In the genomic region with DNA sequence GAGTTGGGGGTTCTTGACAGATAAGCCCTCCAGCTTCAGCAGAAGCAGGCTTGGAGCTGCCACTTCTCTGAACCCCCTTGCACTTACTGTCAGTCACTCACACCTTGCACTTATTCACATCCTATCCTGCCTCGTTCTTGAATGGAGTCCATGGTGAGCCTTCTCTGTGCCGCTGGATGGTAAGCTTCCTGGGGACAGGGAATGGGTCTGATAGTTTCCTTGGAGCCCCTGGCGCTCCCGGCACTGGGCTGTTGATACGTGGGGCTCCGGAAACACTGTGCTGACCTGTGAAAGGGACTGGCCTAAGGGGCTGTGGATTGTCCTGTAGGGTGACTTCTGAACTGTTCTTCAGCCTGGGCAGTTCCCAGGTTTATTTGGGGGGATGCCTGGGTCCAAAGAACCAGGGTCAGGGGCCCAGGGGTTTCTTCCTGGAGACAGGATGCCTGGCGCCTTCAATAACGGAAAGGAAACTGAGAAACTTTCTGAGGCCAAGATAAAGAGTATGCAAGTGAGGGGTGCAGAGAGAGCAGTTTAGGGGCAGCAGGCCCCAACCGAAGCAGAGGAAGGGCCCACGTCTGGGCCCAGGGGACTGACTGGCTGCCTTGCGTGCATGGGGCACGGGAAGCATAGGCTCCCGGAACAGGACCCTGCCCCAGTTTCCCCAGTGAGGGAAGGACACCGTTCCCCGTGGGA, we compare ENCODE assay signal across 8 cellular contexts. TPM values are rescaled to one million over a fixed set of nuclear protein-coding genes. Genes with fewer than 3 reads are reported as not detected.
DNase-seq lines count a peak whose midpoint lies in the region; ATAC-seq and TF ChIP-seq lines count a peak whose summit lies in the region.

No MANE protein-coding gene starts in this region.

- H3K4me3 ChIP-seq in BJ (ENCODE audit: low read depth, low read length), result peak overlapping the region; percentile 79
- H3K4me3 ChIP-seq in adipocyte (ENCODE audit: low read length), result peak overlapping the region; percentile 87
- H3K4me3 ChIP-seq in thyroid gland (replicated peaks in 1 of 3), result peak overlapping the region; percentile 3 to 43 (median 39)

- TF ChIP-seq CTCF in BJ (IDR thresholded peaks at IDR 0.05; ENCODE audit: insufficient read depth, low read depth, low read length), result no peak
- TF ChIP-seq CTCF in thyroid gland (IDR thresholded peaks at IDR 0.05), result no peak

- intact Hi-C loops in thyroid gland (cut with DNase I), result no loop called here

- ATAC-seq in GM19397 (IDR thresholded peaks at IDR 0.05; ENCODE audit: unreplicated experiment) (peak; percentile 19), HG03469 (IDR thresholded peaks at IDR 0.05; ENCODE audit: unreplicated experiment) (peak; percentile 12)

- H3K27me3 ChIP-seq in BJ (ENCODE audit: control insufficient read depth, insufficient read depth, low read length), result no peaks in the 10 kb centered on the region
- no peaks in the 10 kb centered on the region for H3K27me3 ChIP-seq in adipocyte (replicated peaks; ENCODE audit: control insufficient read depth, insufficient read depth, low read length)
- no peaks in the 10 kb centered on the region for H3K27me3 ChIP-seq in layer of hippocampus (ENCODE audit: control insufficient read depth, insufficient read depth, low read length)
- H3K27me3 ChIP-seq in thyroid gland, result no peaks in the 10 kb centered on the region

- no peak for TF ChIP-seq POLR2A in thyroid gland (IDR thresholded peaks at IDR 0.05)

- POLR2A ChIA-PET in BJ (lab: Charles Lee), result no interaction called here

- DNase-seq in BJ (ENCODE audit: low read depth) (no peak), adipocyte (ENCODE audit: low read depth) (no peak), thyroid gland (no peak), ecto neural progenitor cell (ENCODE audit: low spot score) (no peak), kidney tubule cell (ENCODE audit: low spot score) (no peak)

- WGBS in thyroid gland, 2 donors, result 43 to 57% methylated on average over 12 to 13 of the region's 15 CpGs

- CTCF ChIA-PET in BJ (lab: Yijun Ruan, JAX), result interaction anchor here (0.8 to 5.3 kb wide), 2 partner anchors 16 to 45 kb away, joined by 3 to 44 read pairs; no protein-coding TSS in a partner anchor

- peaks cover 82% of the 10 kb centered on the region for H3K4me1 ChIP-seq in adipocyte (ENCODE audit: control insufficient read depth, insufficient read depth, low read length)
- H3K4me1 ChIP-seq in thyroid gland, result peaks cover 8 to 33% of the 10 kb centered on the region in 2 donors

- H3K36me3 ChIP-seq in BJ (ENCODE audit: control insufficient read depth, insufficient read depth, low read length), result no peaks in the 10 kb centered on the region
- H3K36me3 ChIP-seq in adipocyte (ENCODE audit: control insufficient read depth, insufficient read depth, low read length, severe bottlenecking), result no peaks in the 10 kb centered on the region
- H3K36me3 ChIP-seq in thyroid gland, result no peaks in the 10 kb centered on the region

- H3K9ac ChIP-seq in adipocyte (ENCODE audit: low read length), result peak overlapping the region; percentile 88

- H3K9me3 ChIP-seq in adipocyte (ENCODE audit: control insufficient read depth, low read length) (no peaks in the 10 kb centered on the region), thyroid gland (no peaks in the 10 kb centered on the region)

- H3K27ac ChIP-seq in layer of hippocampus (ENCODE audit: low read depth, low read length), result peak overlapping the region; percentile 86
- H3K27ac ChIP-seq in thyroid gland, result peak overlapping the region; percentile 36 to 62 (median 52)

RNA-seq across cellular contexts. Expression of gene ST3GAL4, which starts 0.7 kb away (rescaled TPM):
- 19.4 and 31.8 TPM in 2 replicates for polyA plus RNA-seq in BJ (2011; rRNA removed)
- polyA minus RNA-seq in BJ (2011; rRNA and poly(A)+ RNA removed), result 16.3 and 23.2 TPM in 2 replicates
- total RNA-seq in thyroid gland, result 10 to 100 TPM in 3 of 4 donors, 1 to 10 TPM in 1; 5.3 to 33.9 (median 26.4) TPM

RNA-seq across cellular contexts. Expression of gene DCPS, which starts 50.9 kb away (rescaled TPM):
- 14.9 and 23.5 TPM in 2 replicates for polyA plus RNA-seq in BJ (2011; rRNA removed)
- 7.6 and 12.7 TPM in 2 replicates for polyA minus RNA-seq in BJ (2011; rRNA and poly(A)+ RNA removed)
- total RNA-seq in thyroid gland, result 10 to 100 TPM in 3 of 4 donors, 1 to 10 TPM in 1; 6.1 to 18.9 (median 13.9) TPM
